1 cellular context compared by ENCODE assay signal in genomic region chr1:36516372-36517018, GRCh38.
TF ChIP-seq lines count a peak whose summit lies in the region.

No MANE protein-coding gene starts in this region.

TF ChIP-seq in HepG2, 621 proteins besides CTCF, POLR2A, EP300 and RAD21 (continued from another document and continues in another):
- TF ChIP-seq ZBTB40 (IDR thresholded peaks at IDR 0.05) (no peak), ZBTB40 (CRISPR knock-in tag; IDR thresholded peaks at IDR 0.05) (no peak), ZNF331 (CRISPR knock-in tag; IDR thresholded peaks at IDR 0.05) (peak; percentile 22; the same call in 1 of the 2 replicates), GATAD2A (CRISPR knock-in tag; IDR thresholded peaks at IDR 0.05) (no peak), ZNF430 (CRISPR knock-in tag; IDR thresholded peaks at IDR 0.05) (no peak), MTF2 (CRISPR knock-in tag; IDR thresholded peaks at IDR 0.05; ENCODE audit: borderline replicate concordance) (no peak), MED8 (CRISPR knock-in tag; IDR thresholded peaks at IDR 0.05; ENCODE audit: insufficient replicate concordance) (no peak), SP5 (CRISPR knock-in tag; IDR thresholded peaks at IDR 0.05; ENCODE audit: borderline replicate concordance, low read depth) (no peak), ZNF556 (CRISPR knock-in tag; IDR thresholded peaks at IDR 0.05; ENCODE audit: borderline replicate concordance) (no peak), E2F5 (CRISPR knock-in tag; conservative IDR thresholded peaks at IDR 0.05) (no peak), ZNF737 (CRISPR knock-in tag; IDR thresholded peaks at IDR 0.05; ENCODE audit: borderline replicate concordance) (no peak), NR2F6 (IDR thresholded peaks at IDR 0.05) (no peak), NR2F6 (CRISPR knock-in tag; IDR thresholded peaks at IDR 0.05) (no peak), TGIF2 (CRISPR knock-in tag; IDR thresholded peaks at IDR 0.05) (no peak), JUND (CRISPR knock-in tag; IDR thresholded peaks at IDR 0.05) (no peak), ZFP36 (IDR thresholded peaks at IDR 0.05; ENCODE audit: borderline replicate concordance, low read depth, low read length, partially characterized antibody) (no peak), AHR (CRISPR knock-in tag; IDR thresholded peaks at IDR 0.05) (no peak), ZBTB49 (CRISPR knock-in tag; IDR thresholded peaks at IDR 0.05; ENCODE audit: borderline replicate concordance) (no peak), ZSCAN21 (CRISPR knock-in tag; IDR thresholded peaks at IDR 0.05; ENCODE audit: borderline replicate concordance) (no peak), ZNF574 (CRISPR knock-in tag; IDR thresholded peaks at IDR 0.05) (0 out of 2 replicates have a peak, but pooled peaks have one; percentile 24), GZF1 (CRISPR knock-in tag; IDR thresholded peaks at IDR 0.05) (no peak), ZNF891 (CRISPR knock-in tag; IDR thresholded peaks at IDR 0.05) (no peak), CBFB (CRISPR knock-in tag; IDR thresholded peaks at IDR 0.05) (no peak), ZBTB10 (CRISPR knock-in tag; IDR thresholded peaks at IDR 0.05; ENCODE audit: borderline replicate concordance) (no peak), MTA1 (CRISPR knock-in tag; IDR thresholded peaks at IDR 0.05; ENCODE audit: borderline replicate concordance) (peak; percentile 52; the same call in 1 of the 2 replicates), MXD1 (CRISPR knock-in tag; IDR thresholded peaks at IDR 0.05) (0 out of 2 replicates have a peak, but pooled peaks have one; percentile 23), BRF2 (CRISPR knock-in tag; IDR thresholded peaks at IDR 0.05) (no peak), ZNF567 (CRISPR knock-in tag; IDR thresholded peaks at IDR 0.05; ENCODE audit: borderline replicate concordance) (no peak), ZMYM2 (CRISPR knock-in tag; IDR thresholded peaks at IDR 0.05) (peak; percentile 52; the same call in 1 of the 2 replicates), RELA (CRISPR knock-in tag; IDR thresholded peaks at IDR 0.05) (no peak), ZNF724P (CRISPR knock-in tag; IDR thresholded peaks at IDR 0.05; ENCODE audit: borderline replicate concordance) (no peak), ZNF839 (CRISPR knock-in tag; IDR thresholded peaks at IDR 0.05; ENCODE audit: borderline replicate concordance) (no peak), ZFP62 (CRISPR knock-in tag; IDR thresholded peaks at IDR 0.05) (no peak), ZBTB37 (CRISPR knock-in tag; IDR thresholded peaks at IDR 0.05) (no peak), RFXAP (CRISPR knock-in tag; IDR thresholded peaks at IDR 0.05; ENCODE audit: borderline replicate concordance) (no peak), HNRNPL (IDR thresholded peaks at IDR 0.05; ENCODE audit: low read depth, low read length) (no peak), ARNTL (CRISPR knock-in tag; IDR thresholded peaks at IDR 0.05) (no peak), ZNF264 (CRISPR knock-in tag; IDR thresholded peaks at IDR 0.05) (no peak), ZSCAN25 (CRISPR knock-in tag; IDR thresholded peaks at IDR 0.05) (no peak), ZNF205 (CRISPR knock-in tag; IDR thresholded peaks at IDR 0.05) (no peak), ZFX (CRISPR knock-in tag; IDR thresholded peaks at IDR 0.05; ENCODE audit: low read depth) (peak; percentile 62; the same call in 1 of the 2 replicates), KMT2A (CRISPR knock-in tag; IDR thresholded peaks at IDR 0.05) (0 out of 2 replicates have a peak, but pooled peaks have one; percentile 18), MAZ (IDR thresholded peaks at IDR 0.05; ENCODE audit: borderline replicate concordance, low read depth, low read length) (0 out of 2 replicates have a peak, but pooled peaks have one; percentile 35), MAZ (CRISPR knock-in tag; IDR thresholded peaks at IDR 0.05; ENCODE audit: low read depth) (no peak), ZMYM3 (CRISPR knock-in tag; IDR thresholded peaks at IDR 0.05) (peak; percentile 91), ZNF878 (CRISPR knock-in tag; IDR thresholded peaks at IDR 0.05) (no peak)
